ENCODE assay signal across 24 cellular contexts in the genomic region with DNA sequence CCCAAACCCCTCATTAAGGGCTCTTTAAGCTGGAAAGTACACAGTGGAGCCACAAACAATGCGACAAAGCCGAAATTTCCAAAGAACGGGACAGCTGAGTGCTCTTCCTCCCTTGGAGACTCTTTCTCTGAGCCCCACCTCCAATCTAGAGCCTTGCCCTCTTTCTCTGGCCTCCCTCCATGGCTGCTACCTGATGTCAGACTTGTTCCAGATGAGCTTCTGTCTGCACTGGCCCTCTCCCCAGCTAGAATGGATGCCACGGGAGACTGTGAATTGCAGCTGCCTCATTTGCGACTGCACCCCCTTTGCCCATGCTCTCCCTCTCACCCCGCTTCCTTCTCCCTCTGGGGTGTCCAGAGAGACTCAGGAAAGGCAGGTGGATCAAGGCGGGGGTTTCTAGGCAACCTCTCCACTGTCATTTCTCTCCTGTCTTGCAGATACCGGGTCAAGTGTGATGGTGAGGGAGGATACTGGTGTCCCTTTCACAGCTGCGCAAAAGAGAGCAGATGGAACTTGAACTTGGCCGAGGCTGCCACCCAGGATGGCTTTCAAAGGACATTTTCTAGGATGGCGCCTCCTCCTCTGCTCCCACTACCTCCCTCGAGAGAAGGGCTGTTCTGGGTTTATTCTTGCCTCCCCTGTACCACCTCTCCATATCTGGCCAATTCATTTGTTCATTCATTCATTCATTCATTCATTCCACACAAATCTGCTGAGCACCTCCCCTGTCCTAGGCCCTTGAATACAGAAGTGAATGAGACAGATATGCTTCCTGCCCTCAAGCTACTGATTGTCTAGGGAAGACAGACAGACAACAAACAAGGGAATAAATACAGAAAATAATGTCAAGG. TPM values are rescaled to one million over a fixed set of nuclear protein-coding genes. Genes with fewer than 3 reads are reported as not detected.
DNase-seq lines count a peak whose midpoint lies in the region; ATAC-seq and TF ChIP-seq lines count a peak whose summit lies in the region.
"Had no signal": no experiment of that assay in that cellular context is flagged by ENCODE, and none has a peak within 500 bp of the region (broad histone marks: within the 10 kb centered on the region; RNA-seq: fewer than 3 reads in every experiment).

No MANE protein-coding gene starts in this region.

- H3K9me3 ChIP-seq in liver (ENCODE audit: control insufficient read depth in 4 of 4, low read length in 3 of 4): no peaks in the 10 kb centered on the region
- H3K9me3 ChIP-seq in colonic mucosa: no peaks in the 10 kb centered on the region
- no peaks in the 10 kb centered on the region for H3K9me3 ChIP-seq in OCI-LY7 (ENCODE audit: low read length)

- H3K27me3 ChIP-seq in liver (ENCODE audit: control insufficient read depth in 4 of 4, insufficient read depth in 4 of 4, low read length in 3 of 4): no peaks in the 10 kb centered on the region
- no peaks in the 10 kb centered on the region for H3K27me3 ChIP-seq in colonic mucosa

- no peak overlapping the region for H3K4me2 ChIP-seq in OCI-LY7 (ENCODE audit: low read length)

- H3K9ac ChIP-seq in liver (ENCODE audit: low read depth in 1 of 2, low read length in 2 of 2): no peak overlapping the region
- no peak overlapping the region for H3K9ac ChIP-seq in colonic mucosa (ENCODE audit: low read depth in 2 of 2, low read length in 2 of 2)

- H3K4me3 Mint-ChIP-seq in brain: peak overlapping the region in 1 of 5 experiments; percentile 16
- no peak overlapping the region for H3K4me3 Mint-ChIP-seq in activated T-cell treated with anti-CD3 and anti-CD28 coated beads, Interleukin-2, amount 50 U/mL, for 72 hours
- H3K4me3 Mint-ChIP-seq: CD8-positive, alpha-beta memory T cell had no signal

- peak overlapping the region; percentile 80 to 91 for H3K27ac ChIP-seq in liver (ENCODE audit: low read depth in 1 of 2, low read length in 2 of 2)
- H3K27ac ChIP-seq in colonic mucosa: no peak overlapping the region
- no peak overlapping the region for H3K27ac ChIP-seq in OCI-LY7 (ENCODE audit: low read depth, low read length, poor library complexity, severe bottlenecking)
- H3K27ac ChIP-seq: C4-2B, HL-60 had no signal

- POLR2A ChIA-PET in OCI-LY7 (lab: Charles Lee): no interaction called here

- peaks cover 0 to 3% (median 0%) of the 10 kb centered on the region in 5 experiments for H3K9me3 Mint-ChIP-seq in brain
- H3K9me3 Mint-ChIP-seq in activated T-cell treated with anti-CD3 and anti-CD28 coated beads, Interleukin-2, amount 50 U/mL, for 72 hours: no peaks in the 10 kb centered on the region
- H3K9me3 Mint-ChIP-seq: CD8-positive, alpha-beta memory T cell had no signal

- no peaks in the 10 kb centered on the region for H4K20me1 ChIP-seq in OCI-LY7 (ENCODE audit: insufficient read depth, low read length)

- 62% methylated on average over 12 of the region's 12 CpGs for WGBS in liver

- H3K27me3 Mint-ChIP-seq in brain: peaks cover 3% of the 10 kb centered on the region
- H3K27me3 Mint-ChIP-seq in activated T-cell treated with anti-CD3 and anti-CD28 coated beads, Interleukin-2, amount 50 U/mL, for 72 hours (ENCODE audit: low read depth): no peaks in the 10 kb centered on the region

- TF ChIP-seq CTCF in brain (conservative IDR thresholded peaks at IDR 0.05): no peak
- no peak for TF ChIP-seq CTCF in liver (IDR thresholded peaks at IDR 0.05; ENCODE audit: low read depth, low read length, missing input control)
- TF ChIP-seq CTCF in colonic mucosa (IDR thresholded peaks at IDR 0.05): no peak
- no peak for TF ChIP-seq CTCF in OCI-LY7 (conservative IDR thresholded peaks at IDR 0.05; ENCODE audit: low read length)

- no peaks in the 10 kb centered on the region for H3K79me2 ChIP-seq in OCI-LY7 (ENCODE audit: insufficient read depth, low read depth, low read length)

- DNase-seq in Right ventricle myocardium superior (peak; percentile 0), cardiac septum (ENCODE audit: low spot score) (no peak), colonic mucosa (no peak), OCI-LY7 (ENCODE audit: low spot score) (no peak)
- DNase-seq in activated T-cell treated with anti-CD3 and anti-CD28 coated beads, Interleukin-2, amount 50 U/mL, for 72 hours: no peak
- DNase-seq: Calu3; CD8-positive, alpha-beta memory T cell; DMS153; GOT3; HCEC 1CT; MV-4-11; NCI-H1436; NCI-H187 treated with DMSO at 0.1 percent for 48 hours; NCI-H2107; NCI-H345; NCI-H82; OCI-M1 had no signal

- no peak for ATAC-seq in Right ventricle myocardium superior (ENCODE audit: poor library complexity)
- no peak for ATAC-seq in activated T-cell treated with anti-CD3 and anti-CD28 coated beads, Interleukin-2, amount 50 U/mL, for 72 hours (replicated peaks in 1 of 2)
- ATAC-seq: Right ventricle myocardium inferior had no signal

- H3K27ac Mint-ChIP-seq in brain: peak overlapping the region in 4 of 5 experiments; percentile 45 to 88 (median 82)
- no peak overlapping the region for H3K27ac Mint-ChIP-seq in activated T-cell treated with anti-CD3 and anti-CD28 coated beads, Interleukin-2, amount 50 U/mL, for 72 hours

- no peak overlapping the region for H3K4me3 ChIP-seq in liver (ENCODE audit: low read depth in 1 of 3, low read length in 3 of 3)
- no peak overlapping the region for H3K4me3 ChIP-seq in colonic mucosa
- no peak overlapping the region for H3K4me3 ChIP-seq in OCI-LY7 (ENCODE audit: low read depth, low read length, poor library complexity, severe bottlenecking)

- no peaks in the 10 kb centered on the region for H3K9me2 ChIP-seq in OCI-LY7 (ENCODE audit: insufficient read depth, low read length)

- CTCF ChIA-PET in OCI-LY7 (lab: Charles Lee; ENCODE audit: unreplicated experiment): no interaction called here

- no TSS peak for BruUV-seq in OCI-LY7 (replicated peaks; lab: Mats Ljungman, UMichigan)

- no peaks in the 10 kb centered on the region for H3K36me3 Mint-ChIP-seq in brain
- H3K36me3 Mint-ChIP-seq in activated T-cell treated with anti-CD3 and anti-CD28 coated beads, Interleukin-2, amount 50 U/mL, for 72 hours (ENCODE audit: insufficient read depth in 2 of 2): no peaks in the 10 kb centered on the region
- H3K36me3 Mint-ChIP-seq: CD8-positive, alpha-beta memory T cell had no signal

- intact Hi-C loops in Right ventricle myocardium superior (cut with DNase I) (no loop called here), cardiac septum (cut with DNase I) (no loop called here), colonic mucosa (cut with DNase I) (no loop called here), OCI-LY7 (cut with micrococcal nuclease; ENCODE audit: unreplicated experiment) (no loop called here)

- H3K4me1 ChIP-seq in liver (ENCODE audit: control insufficient read depth in 4 of 4, insufficient read depth in 4 of 4, low read length in 3 of 4) (peaks cover 22 to 76% (median 57%) of the 10 kb centered on the region in 4 donors), colonic mucosa (no peaks in the 10 kb centered on the region), OCI-LY7 (ENCODE audit: insufficient read depth, low read length, poor library complexity, severe bottlenecking) (no peaks in the 10 kb centered on the region)

- peaks cover 29% of the 10 kb centered on the region for H3K4me1 Mint-ChIP-seq in brain
- H3K4me1 Mint-ChIP-seq in activated T-cell treated with anti-CD3 and anti-CD28 coated beads, Interleukin-2, amount 50 U/mL, for 72 hours (ENCODE audit: low read depth): no peaks in the 10 kb centered on the region
- H3K4me1 Mint-ChIP-seq: CD8-positive, alpha-beta memory T cell had no signal

- TF ChIP-seq RAD21 in liver (IDR thresholded peaks at IDR 0.05): no peak

- H3K36me3 ChIP-seq in liver (ENCODE audit: control insufficient read depth in 4 of 4, insufficient read depth in 3 of 4, low read depth in 1 of 4, low read length in 3 of 4): no peaks in the 10 kb centered on the region
- H3K36me3 ChIP-seq in colonic mucosa: no peaks in the 10 kb centered on the region
- H3K36me3 ChIP-seq in OCI-LY7 (ENCODE audit: insufficient read depth, low read length): no peaks in the 10 kb centered on the region

- no peak overlapping the region for H2AFZ ChIP-seq in OCI-LY7 (ENCODE audit: low read length)

TF ChIP-seq in liver, 16 proteins besides CTCF, POLR2A, EP300 and RAD21 (continues in another document):
- TF ChIP-seq, protein P1, sequence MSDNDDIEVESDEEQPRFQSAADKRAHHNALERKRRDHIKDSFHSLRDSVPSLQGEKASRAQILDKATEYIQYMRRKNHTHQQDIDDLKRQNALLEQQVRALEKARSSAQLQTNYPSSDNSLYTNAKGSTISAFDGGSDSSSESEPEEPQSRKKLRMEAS (IDR thresholded peaks at IDR 0.05): no peak
- TF ChIP-seq HNF4A (conservative IDR thresholded peaks at IDR 0.05) (no peak), TAF1 (conservative IDR thresholded peaks at IDR 0.05) (no peak), FOXA1 (IDR thresholded peaks at IDR 0.05) (no peak), HNF4G (IDR thresholded peaks at IDR 0.05) (no peak), NR2F2 (IDR thresholded peaks at IDR 0.05) (no peak), EGR1 (IDR thresholded peaks at IDR 0.05; ENCODE audit: low read depth in 2 of 2) (no peak), RXRA (IDR thresholded peaks at IDR 0.05) (no peak), SP1 (IDR thresholded peaks at IDR 0.05) (no peak)
- TF ChIP-seq, protein P2, sequence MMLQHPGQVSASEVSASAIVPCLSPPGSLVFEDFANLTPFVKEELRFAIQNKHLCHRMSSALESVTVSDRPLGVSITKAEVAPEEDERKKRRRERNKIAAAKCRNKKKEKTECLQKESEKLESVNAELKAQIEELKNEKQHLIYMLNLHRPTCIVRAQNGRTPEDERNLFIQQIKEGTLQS (IDR thresholded peaks at IDR 0.05): no peak
- TF ChIP-seq, protein P3, sequence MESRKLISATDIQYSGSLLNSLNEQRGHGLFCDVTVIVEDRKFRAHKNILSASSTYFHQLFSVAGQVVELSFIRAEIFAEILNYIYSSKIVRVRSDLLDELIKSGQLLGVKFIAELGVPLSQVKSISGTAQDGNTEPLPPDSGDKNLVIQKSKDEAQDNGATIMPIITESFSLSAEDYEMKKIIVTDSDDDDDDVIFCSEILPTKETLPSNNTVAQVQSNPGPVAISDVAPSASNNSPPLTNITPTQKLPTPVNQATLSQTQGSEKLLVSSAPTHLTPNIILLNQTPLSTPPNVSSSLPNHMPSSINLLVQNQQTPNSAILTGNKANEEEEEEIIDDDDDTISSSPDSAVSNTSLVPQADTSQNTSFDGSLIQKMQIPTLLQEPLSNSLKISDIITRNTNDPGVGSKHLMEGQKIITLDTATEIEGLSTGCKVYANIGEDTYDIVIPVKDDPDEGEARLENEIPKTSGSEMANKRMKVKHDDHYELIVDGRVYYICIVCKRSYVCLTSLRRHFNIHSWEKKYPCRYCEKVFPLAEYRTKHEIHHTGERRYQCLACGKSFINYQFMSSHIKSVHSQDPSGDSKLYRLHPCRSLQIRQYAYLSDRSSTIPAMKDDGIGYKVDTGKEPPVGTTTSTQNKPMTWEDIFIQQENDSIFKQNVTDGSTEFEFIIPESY (IDR thresholded peaks at IDR 0.05): no peak

RNA-seq across cellular contexts. Expression of a gene that starts 12.8 kb away (rescaled TPM):
- total RNA-seq in Right ventricle myocardium superior (not detected), cardiac septum (0.13 TPM), liver (10 to 100 TPM; 26.8 to 27.8 TPM), colonic mucosa (under 1 TPM; 0.07 to 0.11 TPM), OCI-LY7 (2022) (0.06 TPM in 1 of 2 replicates, not detected in the other)
- polyA plus RNA-seq in brain (ENCODE audit: insufficient read depth, low read depth, low replicate concordance) (13.9 TPM), liver (10 to 100 TPM; 10.4 to 14.6 TPM)
- not detected for total RNA-seq in activated T-cell treated with anti-CD3 and anti-CD28 coated beads, Interleukin-2, amount 50 U/mL, for 72 hours
- total RNA-seq in OCI-LY7 (2014; rRNA removed; shearing (Covaris generic)): not detected in 2 replicates
- total RNA-seq: Calu3; CD8-positive, alpha-beta memory T cell; HT-29; SK-MEL-5 had no signal
- polyA plus RNA-seq: CD8-positive, alpha-beta memory T cell had no signal

Comparison
In these comparisons a context has a peak if more than half of its experiments do, and no peak if none do; other contexts are left out.
1. H3K27ac ChIP-seq: peak in liver (2 of 2); none in colonic mucosa (single experiment) and OCI-LY7 (single experiment).
2. RNA of a gene that starts 12.8 kb away (total RNA-seq): 26.8 to 27.8 TPM in liver; 0.13 TPM in cardiac septum (single experiment), 0.07 to 0.11 TPM in colonic mucosa, 0.06 TPM in OCI-LY7, not detected in Right ventricle myocardium superior (single experiment) and not detected in activated T-cell treated with anti-CD3 and anti-CD28 coated beads, Interleukin-2, amount 50 U/mL, for 72 hours; every median in the first group is over 10 times any median in the second.